ENCODE assay signal across 6 cellular contexts in the genomic region with DNA sequence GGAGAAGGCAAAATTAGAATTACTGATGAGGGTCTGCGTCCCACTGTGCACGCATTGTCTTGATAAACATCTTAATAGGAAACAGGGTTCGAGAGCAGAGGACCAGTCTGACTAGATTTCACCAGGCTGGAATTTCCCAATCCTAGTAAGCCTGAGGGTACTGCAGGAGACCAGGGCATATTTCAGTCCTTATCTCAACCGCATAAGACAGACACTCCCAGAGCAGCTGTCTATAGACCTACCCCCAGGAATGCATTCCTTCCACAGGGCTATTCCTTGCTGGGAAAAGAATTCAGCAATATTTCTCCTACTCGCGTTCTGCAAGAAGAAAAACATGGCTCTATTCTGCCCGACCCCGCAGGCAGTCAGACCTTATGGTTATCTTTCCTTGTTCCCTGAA. TPM values are rescaled to one million over a fixed set of nuclear protein-coding genes. Genes with fewer than 3 reads are reported as not detected.
"Had no signal": no experiment of that assay in that cellular context is flagged by ENCODE, and none has a peak within 500 bp of the region (broad histone marks: within the 10 kb centered on the region; RNA-seq: fewer than 3 reads in every experiment).

No MANE protein-coding gene starts in this region.

RNA-seq across cellular contexts. Expression of gene CFAP53, which starts 24.5 kb away (rescaled TPM):
- total RNA-seq: posterior vena cava, skeletal muscle tissue, upper lobe of right lung had no signal

RNA-seq across cellular contexts. Expression of gene MYO5B, which starts 46.8 kb away (rescaled TPM):
- total RNA-seq: naive thymus-derived CD8-positive, alpha-beta T cell; natural killer cell treated with Interleukin-12 subunit alpha and Interleukin-12 subunit beta and Interleukin-15 and Interleukin-18, amount 100 ng/mL, for 72 hours; osteocyte had no signal
